ENCODE assay signal across 8 cellular contexts in the genomic region with DNA sequence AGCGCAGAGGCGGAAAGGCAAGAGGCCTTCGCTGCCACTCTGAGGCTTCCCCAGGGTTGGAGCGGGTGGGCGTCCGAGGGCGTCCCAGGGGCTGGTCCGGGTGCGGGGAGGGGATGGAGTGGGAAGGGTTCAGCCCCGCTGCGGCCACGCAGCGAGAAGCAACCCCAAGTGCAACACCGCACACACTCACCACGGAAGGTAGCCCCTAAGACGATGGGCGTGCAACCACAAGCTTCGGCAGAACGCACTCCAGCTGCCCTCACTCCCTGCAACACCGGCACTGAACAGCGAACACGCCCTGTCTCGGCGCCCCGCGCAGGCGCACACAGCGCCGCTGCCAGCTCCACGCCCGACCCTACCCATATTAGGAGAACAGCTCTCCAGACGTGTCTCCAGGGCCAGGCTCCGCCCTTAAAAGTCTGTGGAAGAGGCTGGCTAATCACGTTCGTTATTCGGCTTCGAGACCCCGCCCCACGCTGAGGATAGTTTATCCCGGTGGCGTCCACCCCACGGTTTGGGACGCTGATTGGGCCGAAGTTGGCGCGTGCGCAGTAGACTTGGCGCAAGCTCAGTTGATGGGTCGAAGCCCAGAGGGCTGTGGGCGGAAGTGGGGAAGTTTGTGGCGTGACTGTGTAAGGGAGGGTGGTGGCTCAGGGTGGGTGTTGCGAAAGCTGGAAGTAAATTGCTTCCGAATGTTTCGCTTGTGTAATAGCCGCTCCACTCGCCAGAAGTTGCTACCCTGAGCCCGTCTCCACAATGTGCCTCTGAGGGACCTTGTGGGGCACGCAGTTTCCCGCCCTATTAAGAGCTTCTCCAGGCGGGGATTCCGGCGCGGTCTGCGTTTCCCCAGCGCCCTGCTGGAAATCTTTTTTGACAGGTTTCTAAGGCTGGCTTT. TPM values are rescaled to one million over a fixed set of nuclear protein-coding genes. Genes with fewer than 3 reads are reported as not detected.
DNase-seq lines count a peak whose midpoint lies in the region; ATAC-seq lines count a peak whose summit lies in the region.

Gene RSU1, minus strand, starts transcription at position 300 of the 895 bp plus-strand sequence. CDS start 343 bp downstream, outside the sequence.

- peaks cover 6 to 14% (median 10%) of the 10 kb centered on the region in 3 donors for H3K36me3 Mint-ChIP-seq in immature natural killer cell

- H3K27ac Mint-ChIP-seq in immature natural killer cell: peak within 1 kb of the TSS; percentile 71 to 95 (median 88)

- H3K4me3 Mint-ChIP-seq in immature natural killer cell: peak within 1 kb of the TSS; percentile 94 to 97 (median 96)

- ATAC-seq in GM19023 (IDR thresholded peaks at IDR 0.05; ENCODE audit: unreplicated experiment) (peak; percentile 98), HG03280 (IDR thresholded peaks at IDR 0.05; ENCODE audit: unreplicated experiment) (peak; percentile 99)

- DNase-seq in AG08396 (ENCODE audit: low spot score): peak; percentile 98
- peak; percentile 91 for DNase-seq in NCI-H345 treated with DMSO at 0.1 percent for 48 hours (lab: John Stamatoyannopoulos, UW; ENCODE audit: unreplicated experiment)
- DNase-seq in activated CD4-positive, CD25-positive, alpha-beta regulatory T cell (lab: John Stamatoyannopoulos, UW): peak; percentile 99
- DNase-seq in central memory CD4-positive, alpha-beta T cell: peak; percentile 100
- peak; percentile 100 for DNase-seq in immature natural killer cell
- peak; percentile 100 for DNase-seq in smooth muscle cell of the brain vasculature (ENCODE audit: low read depth, low spot score)

- peaks cover 7 to 14% (median 12%) of the 10 kb centered on the region in 3 donors for H3K27me3 Mint-ChIP-seq in immature natural killer cell (ENCODE audit: low read depth in 3 of 3)

- H3K4me1 Mint-ChIP-seq in immature natural killer cell: peaks cover 36 to 51% of the 10 kb centered on the region in 2 donors

- peaks cover 2 to 9% (median 8%) of the 10 kb centered on the region in 6 donors for H3K9me3 Mint-ChIP-seq in immature natural killer cell

RNA-seq across cellular contexts. Expression of gene RSU1, which starts in this region (rescaled TPM):
- 100 to 1,000 TPM; 150 to 248 (median 181) TPM for polyA plus RNA-seq in immature natural killer cell

Comparison
In these comparisons a context has a peak if more than half of its experiments do, and no peak if none do; other contexts are left out.
1. Peak in every context shown above with its lines: DNase-seq and ATAC-seq.